In the genomic region with DNA sequence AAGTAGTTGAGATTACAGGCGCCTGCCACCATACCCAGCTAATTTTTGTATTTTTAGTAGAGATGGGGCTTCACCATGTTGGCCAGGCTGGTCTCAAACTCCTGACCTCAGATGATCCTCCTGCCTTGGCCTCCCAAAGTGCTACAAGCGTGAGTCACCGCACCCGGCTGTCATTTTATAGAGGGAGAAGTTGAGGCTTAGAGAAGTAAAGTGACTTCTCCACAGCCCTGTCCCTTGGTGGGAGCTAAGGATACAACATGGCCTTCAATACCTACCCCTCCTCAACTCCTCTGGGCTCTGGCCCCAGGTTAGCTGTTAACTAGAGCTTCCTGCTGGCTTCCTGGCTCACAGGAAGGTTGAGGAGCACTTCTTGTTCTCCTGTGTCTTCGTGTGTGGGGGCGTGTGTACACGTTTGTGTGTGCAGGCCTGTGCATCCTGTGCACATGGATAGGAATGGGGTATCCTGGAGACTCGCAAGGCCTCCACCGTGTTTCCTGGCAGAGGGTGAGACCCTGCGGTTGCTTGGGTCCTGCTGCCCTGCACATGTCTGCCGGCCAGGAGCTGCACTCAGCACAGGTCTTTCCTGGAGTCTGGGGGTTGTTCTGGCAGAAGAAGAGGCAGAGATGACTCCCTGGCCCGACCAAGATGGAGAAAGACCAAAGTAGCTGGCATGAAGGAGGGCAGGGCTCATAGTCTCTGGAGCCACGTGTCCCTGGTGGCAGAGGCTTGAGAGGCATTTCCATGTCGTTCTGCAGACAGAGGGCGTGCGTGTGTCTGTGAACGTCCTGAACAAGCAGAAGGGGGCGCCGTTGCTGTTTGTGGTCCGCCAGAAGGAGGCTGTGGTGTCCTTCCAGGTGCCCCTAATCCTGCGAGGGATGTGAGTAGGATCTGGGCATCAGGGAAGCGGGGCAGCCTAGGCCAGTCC, we compare ENCODE assay signal across 1 cellular context.
TF ChIP-seq lines count a peak whose summit lies in the region.

No MANE protein-coding gene starts in this region.

TF ChIP-seq in K562, 482 proteins besides CTCF, POLR2A, EP300 and RAD21 (continued from another document and continues in another):
- TF ChIP-seq NR2C1 (IDR thresholded peaks at IDR 0.05) (no peak), NR2C1 (tag; IDR thresholded peaks at IDR 0.05) (no peak), EWSR1 (IDR thresholded peaks at IDR 0.05; ENCODE audit: borderline replicate concordance, low read depth, partially characterized antibody) (no peak), GABPB1 (CRISPR knock-in tag; IDR thresholded peaks at IDR 0.05) (no peak; the same call in 1 of the 2 replicates), ARID1B (IDR thresholded peaks at IDR 0.05) (no peak), SIX5 (IDR thresholded peaks at IDR 0.05; ENCODE audit: borderline replicate concordance in 1 of 2, insufficient read depth in 1 of 2, low read depth in 1 of 2, low read length in 2 of 2) (no peak), BRD4 (IDR thresholded peaks at IDR 0.05) (no peak), TOE1 (IDR thresholded peaks at IDR 0.05; ENCODE audit: borderline replicate concordance) (no peak), TOE1 (CRISPR knock-in tag; IDR thresholded peaks at IDR 0.05; ENCODE audit: borderline replicate concordance, low read depth) (no peak), MCM3 (IDR thresholded peaks at IDR 0.05) (no peak), CHCHD3 (CRISPR knock-in tag; IDR thresholded peaks at IDR 0.05) (no peak), KLF10 (CRISPR knock-in tag; IDR thresholded peaks at IDR 0.05) (no peak), CTBP1 (IDR thresholded peaks at IDR 0.05; ENCODE audit: borderline replicate concordance) (0 out of 2 replicates have a peak, but pooled peaks have one; percentile 45), TFAM (CRISPR knock-in tag; conservative IDR thresholded peaks at IDR 0.05) (no peak), MEF2D (tag; conservative IDR thresholded peaks at IDR 0.05; ENCODE audit: low read depth) (no peak), TCF7L2 (IDR thresholded peaks at IDR 0.05; ENCODE audit: low read depth, low read length) (no peak), XRCC5 (IDR thresholded peaks at IDR 0.05; ENCODE audit: low read depth, low read length) (peak; percentile 83), NCOR1 (IDR thresholded peaks at IDR 0.05) (no peak), EHMT2 (IDR thresholded peaks at IDR 0.05) (no peak), SOX6 (IDR thresholded peaks at IDR 0.05) (no peak), TAF7 (tag; IDR thresholded peaks at IDR 0.05) (no peak), BRF1 (IDR thresholded peaks at IDR 0.05; ENCODE audit: borderline replicate concordance, extremely low read depth, insufficient read length) (no peak), SNIP1 (IDR thresholded peaks at IDR 0.05; ENCODE audit: low read depth) (no peak), KDM5B (IDR thresholded peaks at IDR 0.05; ENCODE audit: insufficient replicate concordance, low read depth, low read length) (no peak), ATF1 (CRISPR knock-in tag; IDR thresholded peaks at IDR 0.05) (no peak), ATF1 (tag; IDR thresholded peaks at IDR 0.05) (0 out of 2 replicates have a peak, but pooled peaks have one; percentile 30)
- TF ChIP-seq, protein P1, sequence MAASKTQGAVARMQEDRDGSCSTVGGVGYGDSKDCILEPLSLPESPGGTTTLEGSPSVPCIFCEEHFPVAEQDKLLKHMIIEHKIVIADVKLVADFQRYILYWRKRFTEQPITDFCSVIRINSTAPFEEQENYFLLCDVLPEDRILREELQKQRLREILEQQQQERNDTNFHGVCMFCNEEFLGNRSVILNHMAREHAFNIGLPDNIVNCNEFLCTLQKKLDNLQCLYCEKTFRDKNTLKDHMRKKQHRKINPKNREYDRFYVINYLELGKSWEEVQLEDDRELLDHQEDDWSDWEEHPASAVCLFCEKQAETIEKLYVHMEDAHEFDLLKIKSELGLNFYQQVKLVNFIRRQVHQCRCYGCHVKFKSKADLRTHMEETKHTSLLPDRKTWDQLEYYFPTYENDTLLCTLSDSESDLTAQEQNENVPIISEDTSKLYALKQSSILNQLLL (CRISPR knock-in tag; IDR thresholded peaks at IDR 0.05; ENCODE audit: borderline replicate concordance): no peak
- TF ChIP-seq, protein P2, sequence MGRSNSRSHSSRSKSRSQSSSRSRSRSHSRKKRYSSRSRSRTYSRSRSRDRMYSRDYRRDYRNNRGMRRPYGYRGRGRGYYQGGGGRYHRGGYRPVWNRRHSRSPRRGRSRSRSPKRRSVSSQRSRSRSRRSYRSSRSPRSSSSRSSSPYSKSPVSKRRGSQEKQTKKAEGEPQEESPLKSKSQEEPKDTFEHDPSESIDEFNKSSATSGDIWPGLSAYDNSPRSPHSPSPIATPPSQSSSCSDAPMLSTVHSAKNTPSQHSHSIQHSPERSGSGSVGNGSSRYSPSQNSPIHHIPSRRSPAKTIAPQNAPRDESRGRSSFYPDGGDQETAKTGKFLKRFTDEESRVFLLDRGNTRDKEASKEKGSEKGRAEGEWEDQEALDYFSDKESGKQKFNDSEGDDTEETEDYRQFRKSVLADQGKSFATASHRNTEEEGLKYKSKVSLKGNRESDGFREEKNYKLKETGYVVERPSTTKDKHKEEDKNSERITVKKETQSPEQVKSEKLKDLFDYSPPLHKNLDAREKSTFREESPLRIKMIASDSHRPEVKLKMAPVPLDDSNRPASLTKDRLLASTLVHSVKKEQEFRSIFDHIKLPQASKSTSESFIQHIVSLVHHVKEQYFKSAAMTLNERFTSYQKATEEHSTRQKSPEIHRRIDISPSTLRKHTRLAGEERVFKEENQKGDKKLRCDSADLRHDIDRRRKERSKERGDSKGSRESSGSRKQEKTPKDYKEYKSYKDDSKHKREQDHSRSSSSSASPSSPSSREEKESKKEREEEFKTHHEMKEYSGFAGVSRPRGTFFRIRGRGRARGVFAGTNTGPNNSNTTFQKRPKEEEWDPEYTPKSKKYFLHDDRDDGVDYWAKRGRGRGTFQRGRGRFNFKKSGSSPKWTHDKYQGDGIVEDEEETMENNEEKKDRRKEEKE (IDR thresholded peaks at IDR 0.05; ENCODE audit: borderline replicate concordance in 1 of 2, control insufficient read depth in 1 of 2, low read depth in 2 of 2, low read length in 1 of 2): no peak
- TF ChIP-seq, protein P3, sequence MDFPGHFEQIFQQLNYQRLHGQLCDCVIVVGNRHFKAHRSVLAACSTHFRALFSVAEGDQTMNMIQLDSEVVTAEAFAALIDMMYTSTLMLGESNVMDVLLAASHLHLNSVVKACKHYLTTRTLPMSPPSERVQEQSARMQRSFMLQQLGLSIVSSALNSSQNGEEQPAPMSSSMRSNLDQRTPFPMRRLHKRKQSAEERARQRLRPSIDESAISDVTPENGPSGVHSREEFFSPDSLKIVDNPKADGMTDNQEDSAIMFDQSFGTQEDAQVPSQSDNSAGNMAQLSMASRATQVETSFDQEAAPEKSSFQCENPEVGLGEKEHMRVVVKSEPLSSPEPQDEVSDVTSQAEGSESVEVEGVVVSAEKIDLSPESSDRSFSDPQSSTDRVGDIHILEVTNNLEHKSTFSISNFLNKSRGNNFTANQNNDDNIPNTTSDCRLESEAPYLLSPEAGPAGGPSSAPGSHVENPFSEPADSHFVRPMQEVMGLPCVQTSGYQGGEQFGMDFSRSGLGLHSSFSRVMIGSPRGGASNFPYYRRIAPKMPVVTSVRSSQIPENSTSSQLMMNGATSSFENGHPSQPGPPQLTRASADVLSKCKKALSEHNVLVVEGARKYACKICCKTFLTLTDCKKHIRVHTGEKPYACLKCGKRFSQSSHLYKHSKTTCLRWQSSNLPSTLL (IDR thresholded peaks at IDR 0.05): no peak
- TF ChIP-seq, protein P4, sequence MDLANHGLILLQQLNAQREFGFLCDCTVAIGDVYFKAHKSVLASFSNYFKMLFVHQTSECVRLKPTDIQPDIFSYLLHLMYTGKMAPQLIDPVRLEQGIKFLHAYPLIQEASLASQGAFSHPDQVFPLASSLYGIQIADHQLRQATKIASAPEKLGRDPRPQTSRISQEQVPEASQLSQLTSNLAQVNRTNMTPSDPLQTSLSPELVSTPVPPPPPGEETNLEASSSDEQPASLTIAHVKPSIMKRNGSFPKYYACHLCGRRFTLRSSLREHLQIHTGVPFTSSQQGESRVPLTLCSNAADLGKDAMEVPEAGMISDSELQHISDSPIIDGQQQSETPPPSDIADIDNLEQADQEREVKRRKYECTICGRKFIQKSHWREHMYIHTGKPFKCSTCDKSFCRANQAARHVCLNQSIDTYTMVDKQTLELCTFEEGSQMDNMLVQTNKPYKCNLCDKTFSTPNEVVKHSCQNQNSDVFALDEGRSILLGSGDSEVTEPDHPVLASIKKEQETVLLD (IDR thresholded peaks at IDR 0.05): 0 out of 2 replicates have a peak, but pooled peaks have one; percentile 24
- TF ChIP-seq, protein P5, sequence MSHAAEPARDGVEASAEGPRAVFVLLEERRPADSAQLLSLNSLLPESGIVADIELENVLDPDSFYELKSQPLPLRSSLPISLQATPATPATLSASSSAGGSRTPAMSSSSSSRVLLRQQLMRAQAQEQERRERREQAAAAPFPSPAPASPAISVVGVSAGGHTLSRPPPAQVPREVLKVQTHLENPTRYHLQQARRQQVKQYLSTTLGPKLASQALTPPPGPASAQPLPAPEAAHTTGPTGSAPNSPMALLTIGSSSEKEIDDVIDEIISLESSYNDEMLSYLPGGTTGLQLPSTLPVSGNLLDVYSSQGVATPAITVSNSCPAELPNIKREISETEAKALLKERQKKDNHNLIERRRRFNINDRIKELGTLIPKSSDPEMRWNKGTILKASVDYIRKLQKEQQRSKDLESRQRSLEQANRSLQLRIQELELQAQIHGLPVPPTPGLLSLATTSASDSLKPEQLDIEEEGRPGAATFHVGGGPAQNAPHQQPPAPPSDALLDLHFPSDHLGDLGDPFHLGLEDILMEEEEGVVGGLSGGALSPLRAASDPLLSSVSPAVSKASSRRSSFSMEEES (CRISPR knock-in tag; IDR thresholded peaks at IDR 0.05): no peak
- TF ChIP-seq, protein P6, sequence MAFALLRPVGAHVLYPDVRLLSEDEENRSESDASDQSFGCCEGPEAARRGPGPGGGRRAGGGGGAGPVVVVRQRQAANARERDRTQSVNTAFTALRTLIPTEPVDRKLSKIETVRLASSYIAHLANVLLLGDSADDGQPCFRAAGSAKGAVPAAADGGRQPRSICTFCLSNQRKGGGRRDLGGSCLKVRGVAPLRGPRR (CRISPR knock-in tag; IDR thresholded peaks at IDR 0.05): no peak
- TF ChIP-seq, protein P7, sequence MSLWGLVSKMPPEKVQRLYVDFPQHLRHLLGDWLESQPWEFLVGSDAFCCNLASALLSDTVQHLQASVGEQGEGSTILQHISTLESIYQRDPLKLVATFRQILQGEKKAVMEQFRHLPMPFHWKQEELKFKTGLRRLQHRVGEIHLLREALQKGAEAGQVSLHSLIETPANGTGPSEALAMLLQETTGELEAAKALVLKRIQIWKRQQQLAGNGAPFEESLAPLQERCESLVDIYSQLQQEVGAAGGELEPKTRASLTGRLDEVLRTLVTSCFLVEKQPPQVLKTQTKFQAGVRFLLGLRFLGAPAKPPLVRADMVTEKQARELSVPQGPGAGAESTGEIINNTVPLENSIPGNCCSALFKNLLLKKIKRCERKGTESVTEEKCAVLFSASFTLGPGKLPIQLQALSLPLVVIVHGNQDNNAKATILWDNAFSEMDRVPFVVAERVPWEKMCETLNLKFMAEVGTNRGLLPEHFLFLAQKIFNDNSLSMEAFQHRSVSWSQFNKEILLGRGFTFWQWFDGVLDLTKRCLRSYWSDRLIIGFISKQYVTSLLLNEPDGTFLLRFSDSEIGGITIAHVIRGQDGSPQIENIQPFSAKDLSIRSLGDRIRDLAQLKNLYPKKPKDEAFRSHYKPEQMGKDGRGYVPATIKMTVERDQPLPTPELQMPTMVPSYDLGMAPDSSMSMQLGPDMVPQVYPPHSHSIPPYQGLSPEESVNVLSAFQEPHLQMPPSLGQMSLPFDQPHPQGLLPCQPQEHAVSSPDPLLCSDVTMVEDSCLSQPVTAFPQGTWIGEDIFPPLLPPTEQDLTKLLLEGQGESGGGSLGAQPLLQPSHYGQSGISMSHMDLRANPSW (CRISPR knock-in tag; IDR thresholded peaks at IDR 0.05): no peak
- TF ChIP-seq, protein P8, sequence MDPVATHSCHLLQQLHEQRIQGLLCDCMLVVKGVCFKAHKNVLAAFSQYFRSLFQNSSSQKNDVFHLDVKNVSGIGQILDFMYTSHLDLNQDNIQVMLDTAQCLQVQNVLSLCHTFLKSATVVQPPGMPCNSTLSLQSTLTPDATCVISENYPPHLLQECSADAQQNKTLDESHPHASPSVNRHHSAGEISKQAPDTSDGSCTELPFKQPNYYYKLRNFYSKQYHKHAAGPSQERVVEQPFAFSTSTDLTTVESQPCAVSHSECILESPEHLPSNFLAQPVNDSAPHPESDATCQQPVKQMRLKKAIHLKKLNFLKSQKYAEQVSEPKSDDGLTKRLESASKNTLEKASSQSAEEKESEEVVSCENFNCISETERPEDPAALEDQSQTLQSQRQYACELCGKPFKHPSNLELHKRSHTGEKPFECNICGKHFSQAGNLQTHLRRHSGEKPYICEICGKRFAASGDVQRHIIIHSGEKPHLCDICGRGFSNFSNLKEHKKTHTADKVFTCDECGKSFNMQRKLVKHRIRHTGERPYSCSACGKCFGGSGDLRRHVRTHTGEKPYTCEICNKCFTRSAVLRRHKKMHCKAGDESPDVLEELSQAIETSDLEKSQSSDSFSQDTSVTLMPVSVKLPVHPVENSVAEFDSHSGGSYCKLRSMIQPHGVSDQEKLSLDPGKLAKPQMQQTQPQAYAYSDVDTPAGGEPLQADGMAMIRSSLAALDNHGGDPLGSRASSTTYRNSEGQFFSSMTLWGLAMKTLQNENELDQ (CRISPR knock-in tag; IDR thresholded peaks at IDR 0.05; ENCODE audit: borderline replicate concordance): no peak
- TF ChIP-seq, protein P9, sequence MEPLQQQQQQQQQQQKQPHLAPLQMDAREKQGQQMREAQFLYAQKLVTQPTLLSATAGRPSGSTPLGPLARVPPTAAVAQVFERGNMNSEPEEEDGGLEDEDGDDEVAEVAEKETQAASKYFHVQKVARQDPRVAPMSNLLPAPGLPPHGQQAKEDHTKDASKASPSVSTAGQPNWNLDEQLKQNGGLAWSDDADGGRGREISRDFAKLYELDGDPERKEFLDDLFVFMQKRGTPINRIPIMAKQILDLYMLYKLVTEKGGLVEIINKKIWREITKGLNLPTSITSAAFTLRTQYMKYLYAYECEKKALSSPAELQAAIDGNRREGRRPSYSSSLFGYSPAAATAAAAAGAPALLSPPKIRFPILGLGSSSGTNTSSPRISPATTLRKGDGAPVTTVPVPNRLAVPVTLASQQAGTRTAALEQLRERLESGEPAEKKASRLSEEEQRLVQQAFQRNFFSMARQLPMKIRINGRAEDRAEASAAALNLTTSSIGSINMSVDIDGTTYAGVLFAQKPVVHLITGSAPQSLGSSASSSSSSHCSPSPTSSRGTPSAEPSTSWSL (CRISPR knock-in tag; IDR thresholded peaks at IDR 0.05; ENCODE audit: borderline replicate concordance): no peak
- TF ChIP-seq, protein P10, sequence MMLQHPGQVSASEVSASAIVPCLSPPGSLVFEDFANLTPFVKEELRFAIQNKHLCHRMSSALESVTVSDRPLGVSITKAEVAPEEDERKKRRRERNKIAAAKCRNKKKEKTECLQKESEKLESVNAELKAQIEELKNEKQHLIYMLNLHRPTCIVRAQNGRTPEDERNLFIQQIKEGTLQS (IDR thresholded peaks at IDR 0.05): peak; percentile 20; the same call in 1 of the 2 replicates
- TF ChIP-seq, protein P10 (CRISPR knock-in tag; conservative IDR thresholded peaks at IDR 0.05): no peak
- TF ChIP-seq, protein P11, sequence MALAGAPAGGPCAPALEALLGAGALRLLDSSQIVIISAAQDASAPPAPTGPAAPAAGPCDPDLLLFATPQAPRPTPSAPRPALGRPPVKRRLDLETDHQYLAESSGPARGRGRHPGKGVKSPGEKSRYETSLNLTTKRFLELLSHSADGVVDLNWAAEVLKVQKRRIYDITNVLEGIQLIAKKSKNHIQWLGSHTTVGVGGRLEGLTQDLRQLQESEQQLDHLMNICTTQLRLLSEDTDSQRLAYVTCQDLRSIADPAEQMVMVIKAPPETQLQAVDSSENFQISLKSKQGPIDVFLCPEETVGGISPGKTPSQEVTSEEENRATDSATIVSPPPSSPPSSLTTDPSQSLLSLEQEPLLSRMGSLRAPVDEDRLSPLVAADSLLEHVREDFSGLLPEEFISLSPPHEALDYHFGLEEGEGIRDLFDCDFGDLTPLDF (CRISPR knock-in tag; IDR thresholded peaks at IDR 0.05): no peak
